In the genomic region with DNA sequence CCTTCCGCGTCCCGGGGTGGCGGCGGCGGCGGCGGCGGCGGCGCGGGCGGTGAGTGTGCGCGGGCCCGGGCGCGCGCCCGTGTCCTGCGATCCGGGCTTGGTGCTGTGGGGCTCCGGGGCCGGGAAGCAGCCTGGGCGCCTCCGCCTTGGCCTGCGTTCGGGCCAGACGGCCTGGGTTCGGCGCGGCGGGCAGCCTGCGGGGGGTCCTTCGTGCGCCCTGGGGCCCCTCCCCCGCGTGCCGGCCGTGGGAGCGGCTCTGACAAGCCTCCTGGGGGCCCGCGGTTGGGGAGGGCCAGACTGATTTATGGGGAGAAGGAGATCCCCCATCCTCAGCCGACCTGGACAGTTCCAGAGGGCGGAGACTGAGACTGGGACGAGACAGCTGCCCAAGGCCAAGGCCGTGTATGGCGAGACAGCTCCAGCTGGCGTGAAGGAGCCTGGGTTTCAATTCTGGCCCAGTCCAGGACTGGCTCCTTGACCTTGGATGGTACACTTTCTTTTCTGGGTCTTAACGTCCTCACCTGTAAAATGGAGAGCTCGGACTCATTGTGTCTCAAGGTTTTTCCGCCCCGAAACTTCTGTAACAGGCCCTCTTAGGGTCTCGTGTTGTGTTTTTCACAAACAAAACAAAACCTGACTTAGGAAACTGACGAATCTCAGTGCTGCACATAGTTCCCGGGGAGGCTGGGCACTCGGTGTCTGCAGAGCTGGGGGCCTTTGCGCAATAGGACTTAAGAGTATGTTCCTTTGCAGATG, we compare ENCODE assay signal across 8 cellular contexts. TPM values are rescaled to one million over a fixed set of nuclear protein-coding genes. Genes with fewer than 3 reads are reported as not detected.
DNase-seq lines count a peak whose midpoint lies in the region; ATAC-seq, FAIRE-seq and TF ChIP-seq lines count a peak whose summit lies in the region.

No MANE protein-coding gene starts in this region.

- no peak for TF ChIP-seq POLR2A in endothelial cell of umbilical vein (IDR thresholded peaks at IDR 0.05; ENCODE audit: low read depth, low read length)

- H3K27me3 Mint-ChIP-seq in mesothelial cell of epicardium (ENCODE audit: low read depth): no peaks in the 10 kb centered on the region

- BruUV-seq in endothelial cell of umbilical vein (replicated peaks; lab: Mats Ljungman, UMichigan): no TSS peak

- peak overlapping the region; percentile 92 for H3K27ac Mint-ChIP-seq in mesothelial cell of epicardium

- no peaks in the 10 kb centered on the region for H3K9me3 Mint-ChIP-seq in mesothelial cell of epicardium

- peak overlapping the region; percentile 2 to 35 (median 22) for H3K4me3 ChIP-seq in endothelial cell of umbilical vein (replicated peaks in 1 of 3; ENCODE audit: insufficient read depth in 1 of 3, low read depth in 1 of 3, low read length in 3 of 3)
- peak overlapping the region; percentile 75 to 85 (median 77) for H3K4me3 ChIP-seq in subcutaneous abdominal adipose tissue (ENCODE audit: low read depth in 1 of 5, low read length in 5 of 5)

- peak; percentile 33 for ATAC-seq in HG02678 (IDR thresholded peaks at IDR 0.05; ENCODE audit: unreplicated experiment)

- POLR2A ChIA-PET in endothelial cell of umbilical vein (lab: Charles Lee): interaction anchor here (1.3 kb wide), 1 partner anchor 24 kb away, joined by 5 read pairs; a partner anchor contains a TSS

- H3K9ac ChIP-seq in endothelial cell of umbilical vein (replicated peaks; ENCODE audit: extremely low read depth, insufficient read depth, low read length) (peak overlapping the region; percentile 54), subcutaneous abdominal adipose tissue (ENCODE audit: low read length in 5 of 5) (peak overlapping the region; percentile 68 to 86 (median 78))

- peak overlapping the region; percentile 35 for H2AFZ ChIP-seq in endothelial cell of umbilical vein (ENCODE audit: low read depth, low read length)

- H3K27me3 ChIP-seq in endothelial cell of umbilical vein (ENCODE audit: control insufficient read depth in 2 of 2, insufficient read depth in 2 of 2, low read length in 2 of 2) (no peaks in the 10 kb centered on the region), subcutaneous abdominal adipose tissue (ENCODE audit: control insufficient read depth in 5 of 5, insufficient read depth in 4 of 5, low read length in 5 of 5) (no peaks in the 10 kb centered on the region)

- H3K27ac ChIP-seq in endothelial cell of umbilical vein (ENCODE audit: insufficient read depth, low read depth, low read length) (no peak overlapping the region), subcutaneous abdominal adipose tissue (ENCODE audit: low read depth, low read length) (peak overlapping the region; percentile 81)

- intact Hi-C loops in endothelial cell of umbilical vein (cut with micrococcal nuclease): loop anchor here (1.0 kb wide), 1 partner anchor 24 kb away; a partner anchor contains a TSS

- H3K36me3 ChIP-seq in endothelial cell of umbilical vein (ENCODE audit: control insufficient read depth in 2 of 2, extremely low read depth in 1 of 2, insufficient read depth in 2 of 2, low read length in 2 of 2) (no peaks in the 10 kb centered on the region), subcutaneous abdominal adipose tissue (ENCODE audit: control insufficient read depth in 5 of 5, insufficient read depth in 5 of 5, low read length in 5 of 5) (no peaks in the 10 kb centered on the region)

- H3K9me3 ChIP-seq in endothelial cell of umbilical vein (replicated peaks; ENCODE audit: control insufficient read depth, insufficient read depth, low read length): no peaks in the 10 kb centered on the region
- no peaks in the 10 kb centered on the region for H3K9me3 ChIP-seq in subcutaneous abdominal adipose tissue (ENCODE audit: control insufficient read depth in 5 of 5, low read length in 5 of 5)

- no peaks in the 10 kb centered on the region for H3K79me2 ChIP-seq in endothelial cell of umbilical vein (ENCODE audit: control insufficient read depth, insufficient read depth, low read length)

- peaks cover 33% of the 10 kb centered on the region for H3K4me1 Mint-ChIP-seq in mesothelial cell of epicardium

- no peaks in the 10 kb centered on the region for H4K20me1 ChIP-seq in endothelial cell of umbilical vein (replicated peaks; ENCODE audit: control insufficient read depth, extremely low read depth, insufficient read depth, low read length)

- dilution Hi-C loops in endothelial cell of umbilical vein (cut with MboI; ENCODE audit: extremely low pct_ligation_motif_present, low sequenced_read_pairs): no loop called here

- peaks cover 4% of the 10 kb centered on the region for H3K36me3 Mint-ChIP-seq in mesothelial cell of epicardium

- DNase-seq in activated T-cell treated with anti-CD3 and anti-CD28 coated beads for 1 hour (ENCODE audit: low read depth) (peak; percentile 26), NCI-H1105 treated with DMSO at 0.1 percent for 48 hours (lab: John Stamatoyannopoulos, UW) (peak; percentile 41), endothelial cell of umbilical vein (ENCODE audit: low read depth, low spot score) (peak; percentile 57), mesothelial cell of epicardium (ENCODE audit: low spot score in 2 of 2, unreplicated experiment in 2 of 2) (peak; percentile 47 to 67)
- DNase-seq in activated T-cell treated with anti-CD3 and anti-CD28 coated beads, Interleukin-2, amount 50 U/mL, for 1 hour: no peak
- DNase-seq in activated CD4-positive, alpha-beta T cell treated with anti-CD3 and anti-CD28 coated beads, Interleukin-2, amount 50 U/mL, for 48 hours: peak; percentile 43 to 57

- TF ChIP-seq CTCF in endothelial cell of umbilical vein (IDR thresholded peaks at IDR 0.05; ENCODE audit: extremely low read depth in 1 of 2, insufficient read depth in 1 of 2, low read depth in 1 of 2, low read length in 2 of 2) (no peak), mesothelial cell of epicardium (IDR thresholded peaks at IDR 0.05; ENCODE audit: unreplicated experiment) (no peak)

- CTCF ChIA-PET in endothelial cell of umbilical vein (lab: Charles Lee): interaction anchor here (0.9 to 2.8 kb wide), 6 partner anchors 10 to 206 kb away, joined by 3 to 17 read pairs (median 4); a partner anchor contains a TSS

- FAIRE-seq in endothelial cell of umbilical vein (lab: Jason Lieb, UNC): peak; percentile 82

- H3K4me3 Mint-ChIP-seq in mesothelial cell of epicardium: peak overlapping the region; percentile 74

- H3K9me1 ChIP-seq in endothelial cell of umbilical vein (replicated peaks; ENCODE audit: control insufficient read depth, extremely low read depth, insufficient read depth, low read length): no peaks in the 10 kb centered on the region

- H3K4me1 ChIP-seq in endothelial cell of umbilical vein (ENCODE audit: control insufficient read depth, extremely low read depth, insufficient read depth, low read length) (peaks cover 10% of the 10 kb centered on the region), subcutaneous abdominal adipose tissue (ENCODE audit: control insufficient read depth in 5 of 5, insufficient read depth in 5 of 5, low read length in 5 of 5) (peaks cover 12 to 52% (median 47%) of the 10 kb centered on the region in 5 donors)

- H3K4me2 ChIP-seq in endothelial cell of umbilical vein (ENCODE audit: insufficient read depth, low read length): peak overlapping the region; percentile 40

TF ChIP-seq in endothelial cell of umbilical vein, 7 proteins besides CTCF, POLR2A, EP300 and RAD21:
- TF ChIP-seq EZH2 (IDR thresholded peaks at IDR 0.05; ENCODE audit: borderline replicate concordance, low read depth, low read length, severe bottlenecking) (no peak), JUN (IDR thresholded peaks at IDR 0.05; ENCODE audit: borderline replicate concordance, insufficient read depth, insufficient read length, low read depth) (no peak), FOS (IDR thresholded peaks at IDR 0.05; ENCODE audit: borderline replicate concordance, insufficient read depth, low read length) (no peak), GATA2 (IDR thresholded peaks at IDR 0.05; ENCODE audit: insufficient read depth, insufficient read length, low read depth, low read length) (no peak)
- TF ChIP-seq, protein P1, sequence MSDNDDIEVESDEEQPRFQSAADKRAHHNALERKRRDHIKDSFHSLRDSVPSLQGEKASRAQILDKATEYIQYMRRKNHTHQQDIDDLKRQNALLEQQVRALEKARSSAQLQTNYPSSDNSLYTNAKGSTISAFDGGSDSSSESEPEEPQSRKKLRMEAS (IDR thresholded peaks at IDR 0.05; ENCODE audit: insufficient read depth, insufficient read length): no peak

RNA-seq across cellular contexts. Expression of a gene that starts 0.6 kb away (rescaled TPM):
- total RNA-seq in endothelial cell of umbilical vein: 7.6 and 8.8 TPM in 2 replicates
- 7.5 and 8.2 TPM in 2 replicates for polyA plus RNA-seq in endothelial cell of umbilical vein
- 5.9 and 6.7 TPM in 2 replicates for polyA plus RNA-seq in endothelial cell of umbilical vein (2011; cell fraction: cytosol; rRNA removed)
- polyA plus RNA-seq in endothelial cell of umbilical vein (2011; cell fraction: nucleus; rRNA removed): 7.5 and 8.8 TPM in 2 replicates
- polyA plus RNA-seq in endothelial cell of umbilical vein (2012): 8.1 and 8.7 TPM in 2 replicates
- 17.4 and 17.6 TPM in 2 replicates for polyA minus RNA-seq in endothelial cell of umbilical vein
- polyA minus RNA-seq in endothelial cell of umbilical vein (2011; cell fraction: cytosol; rRNA and poly(A)+ RNA removed): 11.8 TPM
- polyA minus RNA-seq in endothelial cell of umbilical vein (2011; cell fraction: nucleus; rRNA and poly(A)+ RNA removed): 6.0 and 12.3 TPM in 2 replicates
- total RNA-seq in mesothelial cell of epicardium: 14.3 to 15.6 TPM (median 15.3 TPM) in 3 replicates

RNA-seq across cellular contexts. Expression of a gene that starts 24.1 kb away (rescaled TPM):
- total RNA-seq in endothelial cell of umbilical vein: 78.9 and 82.0 TPM in 2 replicates
- 72.0 and 96.9 TPM in 2 replicates for polyA plus RNA-seq in endothelial cell of umbilical vein
- 132 and 139 TPM in 2 replicates for polyA plus RNA-seq in endothelial cell of umbilical vein (2011; cell fraction: cytosol; rRNA removed)
- 44.3 and 57.7 TPM in 2 replicates for polyA plus RNA-seq in endothelial cell of umbilical vein (2011; cell fraction: nucleus; rRNA removed)
- 120 and 125 TPM in 2 replicates for polyA plus RNA-seq in endothelial cell of umbilical vein (2012)
- 26.1 and 35.3 TPM in 2 replicates for polyA minus RNA-seq in endothelial cell of umbilical vein
- 29.0 TPM for polyA minus RNA-seq in endothelial cell of umbilical vein (2011; cell fraction: cytosol; rRNA and poly(A)+ RNA removed)
- 15.6 and 25.5 TPM in 2 replicates for polyA minus RNA-seq in endothelial cell of umbilical vein (2011; cell fraction: nucleus; rRNA and poly(A)+ RNA removed)
- total RNA-seq in mesothelial cell of epicardium: 107 to 115 TPM (median 107 TPM) in 3 replicates

RNA-seq across cellular contexts. Expression of a gene that starts 45.9 kb away (rescaled TPM):
- total RNA-seq in endothelial cell of umbilical vein (not detected in 2 replicates), mesothelial cell of epicardium (not detected in 3 replicates)
- not detected in 2 replicates for polyA plus RNA-seq in endothelial cell of umbilical vein
- polyA plus RNA-seq in endothelial cell of umbilical vein (2011; cell fraction: cytosol; rRNA removed): not detected in 2 replicates
- not detected in 2 replicates for polyA plus RNA-seq in endothelial cell of umbilical vein (2011; cell fraction: nucleus; rRNA removed)
- not detected in 2 replicates for polyA plus RNA-seq in endothelial cell of umbilical vein (2012)
- polyA minus RNA-seq in endothelial cell of umbilical vein: not detected in 2 replicates
- polyA minus RNA-seq in endothelial cell of umbilical vein (2011; cell fraction: cytosol; rRNA and poly(A)+ RNA removed): not detected
- not detected in 2 replicates for polyA minus RNA-seq in endothelial cell of umbilical vein (2011; cell fraction: nucleus; rRNA and poly(A)+ RNA removed)
